In the genomic region with DNA sequence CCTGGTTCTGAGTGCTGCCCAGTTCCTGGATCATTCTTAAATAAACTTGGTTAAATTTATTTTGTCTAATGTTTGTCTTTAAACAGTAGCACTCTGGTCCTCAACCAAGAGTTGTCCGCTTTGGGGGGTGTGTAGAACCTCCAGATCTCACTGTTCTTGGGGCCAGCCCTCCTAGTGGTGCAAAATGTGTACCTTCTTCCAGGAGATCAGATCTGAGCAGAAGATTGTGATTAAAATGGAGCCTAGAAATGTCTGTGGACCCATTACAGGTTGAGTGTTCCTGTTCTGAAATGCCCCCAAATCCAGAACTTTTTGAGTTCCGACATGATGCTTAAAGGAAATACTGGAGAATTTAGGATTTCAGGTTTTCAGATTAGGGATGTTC, we compare ENCODE assay signal across 1 cellular context.
TF ChIP-seq lines count a peak whose summit lies in the region.

No MANE protein-coding gene starts in this region.

TF ChIP-seq in H1, 55 proteins besides CTCF, POLR2A, EP300 and RAD21:
- TF ChIP-seq, protein P1, sequence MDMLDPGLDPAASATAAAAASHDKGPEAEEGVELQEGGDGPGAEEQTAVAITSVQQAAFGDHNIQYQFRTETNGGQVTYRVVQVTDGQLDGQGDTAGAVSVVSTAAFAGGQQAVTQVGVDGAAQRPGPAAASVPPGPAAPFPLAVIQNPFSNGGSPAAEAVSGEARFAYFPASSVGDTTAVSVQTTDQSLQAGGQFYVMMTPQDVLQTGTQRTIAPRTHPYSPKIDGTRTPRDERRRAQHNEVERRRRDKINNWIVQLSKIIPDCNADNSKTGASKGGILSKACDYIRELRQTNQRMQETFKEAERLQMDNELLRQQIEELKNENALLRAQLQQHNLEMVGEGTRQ (IDR thresholded peaks at IDR 0.05; ENCODE audit: low read length) = no peak
- TF ChIP-seq SP2 (IDR thresholded peaks at IDR 0.05; ENCODE audit: low read length) = no peak
- TF ChIP-seq CTBP2 (IDR thresholded peaks at IDR 0.05; ENCODE audit: borderline replicate concordance, insufficient read depth, insufficient read length, low read length) = no peak
- TF ChIP-seq BCL11A (IDR thresholded peaks at IDR 0.05; ENCODE audit: low read depth in 2 of 2, low read length in 2 of 2) = no peak
- TF ChIP-seq, protein P2, sequence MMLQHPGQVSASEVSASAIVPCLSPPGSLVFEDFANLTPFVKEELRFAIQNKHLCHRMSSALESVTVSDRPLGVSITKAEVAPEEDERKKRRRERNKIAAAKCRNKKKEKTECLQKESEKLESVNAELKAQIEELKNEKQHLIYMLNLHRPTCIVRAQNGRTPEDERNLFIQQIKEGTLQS (IDR thresholded peaks at IDR 0.05; ENCODE audit: insufficient read depth, low read depth, low read length) = no peak
- no peak for TF ChIP-seq HDAC6 (IDR thresholded peaks at IDR 0.05; ENCODE audit: low read depth, low read length)
- TF ChIP-seq CHD2 (IDR thresholded peaks at IDR 0.05; ENCODE audit: low read length) = no peak
- no peak for TF ChIP-seq PHF8 (conservative IDR thresholded peaks at IDR 0.05; ENCODE audit: low read depth, low read length)
